In the genomic region with DNA sequence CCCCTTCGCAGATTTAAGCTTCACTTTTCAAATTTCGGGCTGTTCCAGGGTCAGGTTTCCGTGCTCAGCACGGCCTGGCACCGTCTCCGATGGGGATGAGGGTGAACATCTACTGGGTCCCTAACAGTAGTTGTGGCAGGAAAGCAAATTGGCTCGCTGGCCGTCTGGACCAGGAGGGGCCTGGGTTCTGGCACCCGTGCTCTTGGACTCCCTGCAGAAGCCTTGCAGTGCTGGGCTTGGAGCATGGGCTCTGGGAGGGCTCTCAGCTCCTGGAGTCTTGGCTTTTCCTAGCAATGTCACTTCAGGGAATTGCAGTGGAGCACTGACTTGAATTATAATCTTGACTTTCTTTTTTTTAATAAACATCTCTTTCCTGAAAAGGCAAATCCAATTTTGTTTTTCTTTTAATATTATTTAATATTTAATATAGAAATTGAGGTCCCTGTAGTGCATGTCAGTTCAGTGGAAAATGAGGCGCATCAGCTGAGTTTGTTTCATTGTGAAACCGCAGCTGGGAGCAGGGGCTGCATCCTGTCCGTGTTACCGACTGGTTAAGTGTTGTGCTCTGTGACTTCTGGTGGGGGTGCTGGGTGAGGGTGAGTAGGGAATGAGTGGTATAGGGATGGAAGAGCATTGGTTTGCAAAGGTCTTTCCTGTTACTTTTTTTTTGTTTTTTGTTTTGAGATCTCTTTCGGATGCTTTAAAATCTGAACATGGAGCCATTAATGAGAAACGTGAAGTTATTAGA, we compare ENCODE assay signal across 15 cellular contexts.
DNase-seq lines count a peak whose midpoint lies in the region; ATAC-seq and TF ChIP-seq lines count a peak whose summit lies in the region.
"Had no signal": no experiment of that assay in that cellular context is flagged by ENCODE, and none has a peak within 500 bp of the region (broad histone marks: within the 10 kb centered on the region; RNA-seq: fewer than 3 reads in every experiment).

No MANE protein-coding gene starts in this region.

- H3K23ac ChIP-seq in IMR-90 (ENCODE audit: low read depth, low read length): no peak overlapping the region

- peaks cover 11% of the 10 kb centered on the region for H3K79me2 ChIP-seq in osteoblast (ENCODE audit: insufficient read depth, low read length)

- H2BK20ac ChIP-seq in IMR-90 (ENCODE audit: low read depth, low read length): no peak overlapping the region

- no peak overlapping the region for H3K9ac ChIP-seq in IMR-90 (ENCODE audit: low read depth, low read length)

- H3K9me3 ChIP-seq in IMR-90 (ENCODE audit: control insufficient read depth, insufficient read depth, low read length) (no peaks in the 10 kb centered on the region), esophagus squamous epithelium (no peaks in the 10 kb centered on the region), osteoblast (ENCODE audit: low read depth, low read length) (no peaks in the 10 kb centered on the region)
- H3K9me3 ChIP-seq: thyroid gland had no signal

- BruUV-seq in IMR-90 (replicated peaks; lab: Mats Ljungman, UMichigan): no TSS peak

- no peaks in the 10 kb centered on the region for H4K20me1 ChIP-seq in IMR-90 (ENCODE audit: insufficient read depth, low read length)
- peaks cover 21% of the 10 kb centered on the region for H4K20me1 ChIP-seq in osteoblast (ENCODE audit: insufficient read depth, low read length)

- H4K91ac ChIP-seq in IMR-90 (ENCODE audit: insufficient read depth, low read depth, low read length): no peak overlapping the region

- no peak overlapping the region for H3K4ac ChIP-seq in IMR-90 (ENCODE audit: low read depth, low read length)

- CTCF ChIA-PET in IMR-90 (lab: Yijun Ruan, JAX): interaction anchor here (0.6 to 1.2 kb wide), 2 partner anchors 9 to 23 kb away, joined by 3 to 4 read pairs; no protein-coding TSS in a partner anchor

- no peak overlapping the region for H3K14ac ChIP-seq in IMR-90 (replicated peaks; ENCODE audit: low read depth, low read length)

- H4K8ac ChIP-seq in IMR-90 (ENCODE audit: low read depth in 2 of 2, low read length in 2 of 2): no peak overlapping the region

- H2AK9ac ChIP-seq in IMR-90 (replicated peaks; ENCODE audit: low read depth, low read length, poor library complexity): no peak overlapping the region

- TF ChIP-seq RAD21 in IMR-90 (IDR thresholded peaks at IDR 0.05; ENCODE audit: low read length): no peak

- H2BK5ac ChIP-seq in IMR-90 (ENCODE audit: low read depth, low read length, poor library complexity, severe bottlenecking): no peak overlapping the region

- H2BK15ac ChIP-seq in IMR-90 (ENCODE audit: low read depth, low read length): no peak overlapping the region

- H4K5ac ChIP-seq in IMR-90 (ENCODE audit: low read depth, low read length): no peak overlapping the region

- H3K36me3 ChIP-seq in IMR-90 (ENCODE audit: control insufficient read depth, insufficient read depth, low read length) (peaks cover 12% of the 10 kb centered on the region), esophagus squamous epithelium (peaks cover 4 to 67% (median 5%) of the 10 kb centered on the region in 3 donors), osteoblast (ENCODE audit: insufficient read depth, low read length) (peaks cover 18% of the 10 kb centered on the region)
- H3K36me3 ChIP-seq: thyroid gland had no signal

- 75% methylated on average over 7 of the region's 15 CpGs; no CpG with 5 or more reads in 1 of the 2 experiments for WGBS in IMR-90 (ENCODE audit: extremely low coverage in 2 of 2, insufficient read length in 1 of 2), 2 experiments
- 80 to 90% methylated on average over 9 to 15 of the region's 15 CpGs for WGBS in esophagus squamous epithelium, 2 donors

- H2AFZ ChIP-seq in IMR-90 (replicated peaks; ENCODE audit: low read length, poor library complexity) (no peak overlapping the region), osteoblast (ENCODE audit: low read length) (no peak overlapping the region)
- H2AFZ ChIP-seq: PC-9 had no signal

- no peak for TF ChIP-seq POLR2A in IMR-90 (IDR thresholded peaks at IDR 0.05; ENCODE audit: low read depth, low read length)
- no peak for TF ChIP-seq POLR2A in esophagus squamous epithelium (IDR thresholded peaks at IDR 0.05)

- no peak overlapping the region for H2BK120ac ChIP-seq in IMR-90 (ENCODE audit: low read depth, low read length)

- no peak for TF ChIP-seq CTCF in IMR-90 (conservative IDR thresholded peaks at IDR 0.05; ENCODE audit: low read depth, low read length)
- TF ChIP-seq CTCF in esophagus squamous epithelium (IDR thresholded peaks at IDR 0.05): no peak
- no peak for TF ChIP-seq CTCF in osteoblast (IDR thresholded peaks at IDR 0.05; ENCODE audit: extremely low read depth, low read depth, low read length)

- intact Hi-C loops in IMR-90 (cut with micrococcal nuclease) (loop anchor here (10.0 kb wide), 1 partner anchor 256 kb away; a partner anchor contains a TSS), esophagus squamous epithelium (cut with DNase I) (loop anchor here (10.0 kb wide), 1 partner anchor 86 kb away; no protein-coding TSS in a partner anchor)

- POLR2A ChIA-PET in IMR-90 (lab: Charles Lee; ENCODE audit: unreplicated experiment): no interaction called here

- DNase-seq in IMR-90: peak; percentile 28
- DNase-seq in RPMI7951 (ENCODE audit: low read depth): peak; percentile 23
- no peak for DNase-seq in esophagus squamous epithelium (lab: John Stamatoyannopoulos, UW)
- peak; percentile 73 for DNase-seq in osteoblast (ENCODE audit: insufficient read length, low spot score, missing footprints)
- no peak for DNase-seq in kidney tubule cell (ENCODE audit: low spot score)
- DNase-seq in NCI-H1436 treated with DMSO at 0.1 percent for 48 hours (lab: John Stamatoyannopoulos, UW): no peak
- no peak for DNase-seq in stimulated activated CD4-positive, alpha-beta T cell treated with anti-CD3 and anti-CD28 coated beads, Interleukin-15, amount 100 ng/mL, for 24 hours
- no peak for DNase-seq in NCI-H2029 (lab: John Stamatoyannopoulos, UW)
- DNase-seq: cerebellar nuclear complex, left cardiac atrium, NCI-H1930, NCI-H526 treated with DMSO at 0.1 percent for 48 hours, occipital lobe, PC-9, thyroid gland had no signal

- peaks cover 8% of the 10 kb centered on the region for H3K4me1 ChIP-seq in IMR-90 (ENCODE audit: control insufficient read depth, insufficient read depth, low read length)
- H3K4me1 ChIP-seq in esophagus squamous epithelium: peaks cover 0 to 19% (median 0%) of the 10 kb centered on the region in 3 donors
- peaks cover 15% of the 10 kb centered on the region for H3K4me1 ChIP-seq in osteoblast (ENCODE audit: insufficient read depth, low read length)

- dilution Hi-C loops in IMR-90 (cut with HindIII; ENCODE audit: low sequenced_read_pairs, unreplicated experiment): no loop called here

- no peak overlapping the region for H3K18ac ChIP-seq in IMR-90 (ENCODE audit: low read depth, low read length)

- H3K56ac ChIP-seq in IMR-90 (ENCODE audit: extremely low read depth, insufficient read depth, low read length): no peak overlapping the region

- in situ Hi-C loops in IMR-90 (cut with MboI; ENCODE audit: low sequenced_read_pairs): no loop called here

- H3K4me3 ChIP-seq in IMR-90 (ENCODE audit: insufficient read depth, low read depth, low read length) (no peak overlapping the region), esophagus squamous epithelium (no peak overlapping the region), osteoblast (ENCODE audit: insufficient read depth, low read length) (no peak overlapping the region)
- H3K4me3 ChIP-seq: PC-9, thyroid gland had no signal

- no peak overlapping the region for H3K27ac ChIP-seq in IMR-90 (ENCODE audit: insufficient read depth, low read length)
- peak overlapping the region; percentile 11 to 69 (median 32) for H3K27ac ChIP-seq in esophagus squamous epithelium
- H3K27ac ChIP-seq in osteoblast (ENCODE audit: low read depth, low read length): no peak overlapping the region
- H3K27ac ChIP-seq: PC-9 had no signal

- H3K9me1 ChIP-seq in IMR-90 (ENCODE audit: insufficient read depth, low read length): no peaks in the 10 kb centered on the region; the same call in 1 of the 2 replicates

- ATAC-seq in IMR-90 (ENCODE audit: low read depth): no peak; the same call in 1 of the 2 replicates

- H2AK5ac ChIP-seq in IMR-90 (ENCODE audit: low read depth, low read length): no peak overlapping the region

- H3K27me3 ChIP-seq in IMR-90 (ENCODE audit: control insufficient read depth, insufficient read depth, low read length) (no peaks in the 10 kb centered on the region), esophagus squamous epithelium (no peaks in the 10 kb centered on the region), osteoblast (ENCODE audit: insufficient read depth, low read length) (no peaks in the 10 kb centered on the region)
- H3K27me3 ChIP-seq: thyroid gland had no signal

- peaks cover 19 to 24% of the 10 kb centered on the region in 2 experiments for H3K79me1 ChIP-seq in IMR-90 (ENCODE audit: low read depth in 1 of 2, low read length in 2 of 2)

- peak overlapping the region; percentile 35; the same call in 1 of the 2 replicates for H3K4me2 ChIP-seq in IMR-90 (ENCODE audit: low read depth, low read length)
- peak overlapping the region; percentile 50 for H3K4me2 ChIP-seq in osteoblast (ENCODE audit: insufficient read depth, low read length)
- H3K4me2 ChIP-seq: PC-9 had no signal

TF ChIP-seq in IMR-90, 13 proteins besides CTCF, POLR2A, EP300 and RAD21:
- no peak for TF ChIP-seq FOS (IDR thresholded peaks at IDR 0.05; ENCODE audit: low read depth, low read length)
- no peak for TF ChIP-seq CHD1 (IDR thresholded peaks at IDR 0.05; ENCODE audit: low read depth, low read length)
- no peak for TF ChIP-seq RFX5 (IDR thresholded peaks at IDR 0.05; ENCODE audit: low read depth, low read length)
- TF ChIP-seq RCOR1 (IDR thresholded peaks at IDR 0.05; ENCODE audit: insufficient replicate concordance, low read length): no peak
- TF ChIP-seq MXI1 (IDR thresholded peaks at IDR 0.05; ENCODE audit: borderline replicate concordance, low read depth, low read length): no peak

Comparison
In these comparisons a context has a peak if more than half of its experiments do, and no peak if none do; other contexts are left out.
1. DNase-seq: peak in IMR-90 (single experiment), RPMI7951 (single experiment) and osteoblast (single experiment); none in esophagus squamous epithelium (single experiment), kidney tubule cell (single experiment), NCI-H1436 treated with DMSO at 0.1 percent for 48 hours (single experiment), stimulated activated CD4-positive, alpha-beta T cell treated with anti-CD3 and anti-CD28 coated beads, Interleukin-15, amount 100 ng/mL, for 24 hours (single experiment) and NCI-H2029 (single experiment).
2. H3K27ac ChIP-seq: peak in esophagus squamous epithelium (4 of 4); none in IMR-90 (single experiment) and osteoblast (single experiment).